Comparison of ENCODE assay signal across 9 cellular contexts in the genomic region with DNA sequence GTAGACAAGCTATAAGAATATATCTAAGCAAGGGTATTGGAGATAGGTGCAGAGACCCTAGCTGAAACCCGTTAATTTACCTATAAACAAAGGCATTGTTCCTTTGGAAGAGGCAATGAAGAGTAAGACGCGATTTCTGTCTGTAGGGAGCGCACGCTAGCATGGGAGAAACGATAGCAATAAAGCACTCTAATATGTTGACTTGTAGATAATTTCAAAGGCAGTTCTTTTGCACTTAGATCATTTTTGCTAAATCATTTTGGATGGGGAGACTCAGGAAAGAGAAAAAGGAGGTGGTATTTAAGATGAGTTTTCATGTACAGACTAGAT. TPM values are rescaled to one million over a fixed set of nuclear protein-coding genes. Genes with fewer than 3 reads are reported as not detected.
A peak's percentile ranks its signal among the peaks of the same experiment; 100 is the strongest.
DNase-seq lines count a peak whose midpoint lies in the region; ATAC-seq and TF ChIP-seq lines count a peak whose summit lies in the region.
"Had no signal": no experiment of that assay in that cellular context is flagged by ENCODE, and none has a peak within 500 bp of the region (broad histone marks: within the 10 kb centered on the region; RNA-seq: fewer than 3 reads in every experiment).

No MANE protein-coding gene starts in this region.

- POLR2A ChIA-PET in CD4-positive, alpha-beta memory T cell (lab: Charles Lee; ENCODE audit: partially characterized antibody) = interaction anchor here (0.6 to 6.3 kb wide), 3 partner anchors 9 to 1582 kb away, joined by 3 to 84 read pairs (median 3); partner anchors contain the start of gene KDM5A

- no peaks in the 10 kb centered on the region for H3K27me3 Mint-ChIP-seq in CD4-positive, alpha-beta memory T cell
- no peaks in the 10 kb centered on the region for H3K27me3 Mint-ChIP-seq in neural progenitor cell (ENCODE audit: insufficient read depth, low read depth)
- no peaks in the 10 kb centered on the region for H3K27me3 Mint-ChIP-seq in activated T-cell treated with anti-CD3 and anti-CD28 coated beads, Interleukin-2, amount 50 U/mL, for 4 hours (ENCODE audit: low read depth)
- H3K27me3 Mint-ChIP-seq: central memory CD8-positive, alpha-beta T cell had no signal

- H4K20me1 ChIP-seq in neural progenitor cell (ENCODE audit: low read depth) = peaks cover 27% of the 10 kb centered on the region

- H3K9me3 Mint-ChIP-seq in CD4-positive, alpha-beta memory T cell = peaks cover 0 to 1% (median 0%) of the 10 kb centered on the region in 8 donors
- H3K9me3 Mint-ChIP-seq in neural progenitor cell = no peaks in the 10 kb centered on the region
- H3K9me3 Mint-ChIP-seq in activated T-cell treated with anti-CD3 and anti-CD28 coated beads, Interleukin-2, amount 50 U/mL, for 4 hours = no peaks in the 10 kb centered on the region
- H3K9me3 Mint-ChIP-seq: central memory CD8-positive, alpha-beta T cell had no signal

- H3K4me3 ChIP-seq in CD4-positive, alpha-beta memory T cell (ENCODE audit: low read length in 2 of 2) = peak overlapping the region; percentile 88 to 98
- H3K4me3 ChIP-seq in duodenal mucosa (ENCODE audit: low read depth in 1 of 2, low read length in 2 of 2) (peak overlapping the region; percentile 88 to 99), neural progenitor cell (peak overlapping the region; percentile 90)

- peak overlapping the region; percentile 71 for H2AFZ ChIP-seq in neural progenitor cell (replicated peaks)

- H3K9me3 ChIP-seq in CD4-positive, alpha-beta memory T cell (ENCODE audit: control insufficient read depth in 1 of 2, low read length in 2 of 2) = no peaks in the 10 kb centered on the region
- H3K9me3 ChIP-seq in KOPT-K1 (ENCODE audit: insufficient read depth, low read length, poor library complexity, severe bottlenecking) = no peaks in the 10 kb centered on the region
- no peaks in the 10 kb centered on the region for H3K9me3 ChIP-seq in duodenal mucosa (ENCODE audit: control insufficient read depth in 1 of 2, low read length in 2 of 2)
- H3K9me3 ChIP-seq in neural progenitor cell (ENCODE audit: low read depth) = no peaks in the 10 kb centered on the region

- intact Hi-C loops in CD4-positive, alpha-beta memory T cell (cut with micrococcal nuclease) = loop anchor here (5.0 kb wide), 1 partner anchor 350 kb away; the partner anchor contains the start of gene WNK1

- H3K36me3 ChIP-seq in CD4-positive, alpha-beta memory T cell (ENCODE audit: insufficient read depth, low read length) = no peaks in the 10 kb centered on the region
- H3K36me3 ChIP-seq in KOPT-K1 (ENCODE audit: insufficient read depth, low read length) (peaks cover 13% of the 10 kb centered on the region), duodenal mucosa (ENCODE audit: control insufficient read depth in 1 of 2, insufficient read depth in 2 of 2, low read length in 2 of 2) (peaks cover 2 to 4% of the 10 kb centered on the region in 2 donors), neural progenitor cell (no peaks in the 10 kb centered on the region)

- H3K27ac ChIP-seq in CD4-positive, alpha-beta memory T cell (ENCODE audit: low read depth, low read length) = peak overlapping the region; percentile 68
- H3K27ac ChIP-seq in KOPT-K1 (ENCODE audit: low read depth, low read length, poor library complexity, severe bottlenecking) = peak overlapping the region; percentile 66
- H3K27ac ChIP-seq in duodenal mucosa (ENCODE audit: low read depth, low read length) = peak overlapping the region; percentile 2
- no peak overlapping the region for H3K27ac ChIP-seq in neural progenitor cell

- ATAC-seq in GM21717 (IDR thresholded peaks at IDR 0.05; ENCODE audit: unreplicated experiment) = no peak
- ATAC-seq in activated T-cell treated with anti-CD3 and anti-CD28 coated beads, Interleukin-2, amount 50 U/mL, for 4 hours = no peak

- H3K4me3 Mint-ChIP-seq in CD4-positive, alpha-beta memory T cell = no peak overlapping the region
- no peak overlapping the region for H3K4me3 Mint-ChIP-seq in neural progenitor cell
- H3K4me3 Mint-ChIP-seq in activated T-cell treated with anti-CD3 and anti-CD28 coated beads, Interleukin-2, amount 50 U/mL, for 4 hours = no peak overlapping the region
- H3K4me3 Mint-ChIP-seq: central memory CD8-positive, alpha-beta T cell had no signal

- peak in 1 of 5 donors; percentile 9 for DNase-seq in CD4-positive, alpha-beta memory T cell
- peak; percentile 67 for DNase-seq in neural progenitor cell (ENCODE audit: low spot score)
- DNase-seq in SKM-1 treated with dmso at 0.1 percent for 144 hours (lab: John Stamatoyannopoulos, UW; ENCODE audit: unreplicated experiment) = no peak
- no peak for DNase-seq in activated T-cell treated with anti-CD3 and anti-CD28 coated beads, Interleukin-2, amount 50 U/mL, for 4 hours
- DNase-seq in hippocampal formation (lab: John Stamatoyannopoulos, UW) = no peak

- H3K4me1 Mint-ChIP-seq in CD4-positive, alpha-beta memory T cell = peaks cover 0 to 3% (median under 1%) of the 10 kb centered on the region in 4 donors
- peaks cover 4% of the 10 kb centered on the region for H3K4me1 Mint-ChIP-seq in neural progenitor cell
- H3K4me1 Mint-ChIP-seq in activated T-cell treated with anti-CD3 and anti-CD28 coated beads, Interleukin-2, amount 50 U/mL, for 4 hours (ENCODE audit: low read depth) = no peaks in the 10 kb centered on the region
- H3K4me1 Mint-ChIP-seq: central memory CD8-positive, alpha-beta T cell had no signal

- CTCF ChIA-PET in CD4-positive, alpha-beta memory T cell (lab: Charles Lee; ENCODE audit: partially characterized antibody) = interaction anchor here (0.7 to 1.8 kb wide), 7 partner anchors 8 to 729 kb away, joined by 3 to 6 read pairs (median 4); no protein-coding TSS in a partner anchor

- H3K9ac ChIP-seq in duodenal mucosa (ENCODE audit: low read depth in 1 of 2, low read length in 2 of 2) = peak overlapping the region; percentile 81 to 94
- peak overlapping the region; percentile 63 for H3K9ac ChIP-seq in neural progenitor cell

- no peak overlapping the region for H3K27ac Mint-ChIP-seq in CD4-positive, alpha-beta memory T cell
- H3K27ac Mint-ChIP-seq in neural progenitor cell = no peak overlapping the region

- H3K27me3 ChIP-seq in CD4-positive, alpha-beta memory T cell (ENCODE audit: insufficient read depth, low read length) = no peaks in the 10 kb centered on the region
- H3K27me3 ChIP-seq in duodenal mucosa (ENCODE audit: control insufficient read depth in 1 of 2, insufficient read depth in 2 of 2, low read length in 2 of 2) = no peaks in the 10 kb centered on the region
- peaks cover 2% of the 10 kb centered on the region for H3K27me3 ChIP-seq in neural progenitor cell

- peaks cover 6 to 7% of the 10 kb centered on the region in 2 donors for H3K36me3 Mint-ChIP-seq in CD4-positive, alpha-beta memory T cell
- H3K36me3 Mint-ChIP-seq in neural progenitor cell = peaks cover 6% of the 10 kb centered on the region
- H3K36me3 Mint-ChIP-seq in activated T-cell treated with anti-CD3 and anti-CD28 coated beads, Interleukin-2, amount 50 U/mL, for 4 hours (ENCODE audit: insufficient read depth) = no peaks in the 10 kb centered on the region

- peaks cover 6% of the 10 kb centered on the region for H3F3A ChIP-seq in neural progenitor cell (ENCODE audit: low read depth)

- peak overlapping the region; percentile 89 for H3K4me2 ChIP-seq in neural progenitor cell

- peak; percentile 52 for TF ChIP-seq CTCF in neural progenitor cell (IDR thresholded peaks at IDR 0.05)

- H3K79me2 ChIP-seq in neural progenitor cell (ENCODE audit: low read depth) = peaks cover 56% of the 10 kb centered on the region

- peaks cover 17% of the 10 kb centered on the region for H3K4me1 ChIP-seq in CD4-positive, alpha-beta memory T cell (ENCODE audit: insufficient read depth, low read length)
- H3K4me1 ChIP-seq in duodenal mucosa (ENCODE audit: control insufficient read depth in 1 of 2, insufficient read depth in 2 of 2, low read length in 2 of 2) (peaks cover 14% of the 10 kb centered on the region in 2 donors), neural progenitor cell (peaks cover 9% of the 10 kb centered on the region)

RNA-seq across cellular contexts. Expression of gene CCDC77, which starts 0.6 kb away (rescaled TPM):
- total RNA-seq in CD4-positive, alpha-beta memory T cell = 10 to 100 TPM in 1 of 2 experiments, 1 to 10 TPM in 1; 7.9 to 13.0 TPM
- polyA plus RNA-seq in CD4-positive, alpha-beta memory T cell = 1 to 10 TPM; 5.3 to 9.0 TPM
- 69.0 and 125 TPM in 2 replicates for total RNA-seq in neural progenitor cell (ENCODE audit: low replicate concordance)
- 1 to 10 TPM; 6.9 to 8.8 (median 8.1) TPM for total RNA-seq in activated T-cell treated with anti-CD3 and anti-CD28 coated beads, Interleukin-2, amount 50 U/mL, for 4 hours

RNA-seq across cellular contexts. Expression of gene KDM5A, which starts 13.0 kb away (rescaled TPM):
- 100 to 1,000 TPM; 126 to 134 TPM for total RNA-seq in CD4-positive, alpha-beta memory T cell
- polyA plus RNA-seq in CD4-positive, alpha-beta memory T cell = 10 to 100 TPM; 40.7 to 69.8 TPM
- 44.7 and 50.2 TPM in 2 replicates for total RNA-seq in neural progenitor cell (ENCODE audit: low replicate concordance)
- total RNA-seq in activated T-cell treated with anti-CD3 and anti-CD28 coated beads, Interleukin-2, amount 50 U/mL, for 4 hours = 10 to 100 TPM; 58.7 to 71.1 (median 66.0) TPM

RNA-seq across cellular contexts. Expression of gene B4GALNT3, which starts 57.6 kb away (rescaled TPM):
- 1 to 10 TPM; 2.1 to 2.6 TPM for total RNA-seq in CD4-positive, alpha-beta memory T cell
- polyA plus RNA-seq in CD4-positive, alpha-beta memory T cell = 1 to 10 TPM in 1 of 2 donors, under 1 TPM in 1; 0.18 to 4.8 TPM
- 29.0 and 30.8 TPM in 2 replicates for total RNA-seq in neural progenitor cell (ENCODE audit: low replicate concordance)
- 1 to 10 TPM in 2 of 3 donors, under 1 TPM in 1; 0.87 to 2.9 (median 2.1) TPM for total RNA-seq in activated T-cell treated with anti-CD3 and anti-CD28 coated beads, Interleukin-2, amount 50 U/mL, for 4 hours
